Comparison of ENCODE assay signal across 21 cellular contexts in the genomic region with DNA sequence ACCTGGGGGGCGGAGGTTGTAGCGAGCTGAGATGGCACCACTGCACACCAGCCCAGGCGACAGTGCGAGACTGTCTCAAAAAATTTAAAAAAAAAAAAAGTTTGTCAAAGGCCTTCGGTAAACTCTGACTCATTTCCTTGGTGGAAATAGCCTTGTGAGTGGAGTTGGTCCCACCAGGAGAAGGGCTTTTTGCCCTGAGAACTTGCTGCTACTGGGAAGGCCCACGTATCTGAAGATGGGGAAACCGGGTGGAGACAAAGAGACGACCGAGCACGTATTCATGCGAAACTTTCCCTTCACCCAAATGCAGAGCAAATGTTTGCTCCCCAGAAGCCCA. TPM values are rescaled to one million over a fixed set of nuclear protein-coding genes. Genes with fewer than 3 reads are reported as not detected.
DNase-seq lines count a peak whose midpoint lies in the region; ATAC-seq and TF ChIP-seq lines count a peak whose summit lies in the region.
"Had no signal": no experiment of that assay in that cellular context is flagged by ENCODE, and none has a peak within 500 bp of the region (broad histone marks: within the 10 kb centered on the region; RNA-seq: fewer than 3 reads in every experiment).

No MANE protein-coding gene starts in this region.

- 96% methylated on average over 11 of the region's 11 CpGs for WGBS in thymus

- H3K27ac Mint-ChIP-seq in chondrocyte (ENCODE audit: unreplicated experiment) (peak overlapping the region; percentile 25), nephron progenitor cell (no peak overlapping the region)
- H3K27ac Mint-ChIP-seq: activated CD8-positive, alpha-beta T cell treated with anti-CD3 and anti-CD28 coated beads, Interleukin-2, amount 10 ng/mL, durations not matched to agents 7 days and 5 days; CD8-positive, alpha-beta memory T cell; naive thymus-derived CD8-positive, alpha-beta T cell had no signal

- H3K27me3 Mint-ChIP-seq in chondrocyte (ENCODE audit: low read depth) (no peaks in the 10 kb centered on the region), nephron progenitor cell (ENCODE audit: low read depth, poor library complexity) (peaks cover 3% of the 10 kb centered on the region)

- H3K36me3 ChIP-seq in left lung (no peaks in the 10 kb centered on the region), thymus (ENCODE audit: control insufficient read depth, insufficient read depth) (no peaks in the 10 kb centered on the region)
- H3K36me3 ChIP-seq: adrenal gland, cardiac muscle cell, pancreas had no signal

- DNase-seq in NCI-H226 (peak; percentile 39), chondrocyte (ENCODE audit: low spot score) (no peak), left lung (no peak), nephron progenitor cell (no peak), hypothalamus (lab: John Stamatoyannopoulos, UW) (no peak)
- DNase-seq: activated CD8-positive, alpha-beta T cell treated with anti-CD3 and anti-CD28 coated beads, Interleukin-2, amount 10 ng/mL, durations not matched to agents 7 days and 5 days; activated gamma-delta T cell treated with Interleukin-2 at 50 U/mL for 16 hours; adrenal gland; CD8-positive, alpha-beta memory T cell; DMS53; KG1; naive thymus-derived CD8-positive, alpha-beta T cell; NCI-H187; NCI-H748 treated with DMSO at 0.1 percent for 48 hours; pancreas; right cardiac atrium had no signal

- TF ChIP-seq CTCF in chondrocyte (IDR thresholded peaks at IDR 0.05): no peak
- no peak for TF ChIP-seq CTCF in left lung (IDR thresholded peaks at IDR 0.05)
- TF ChIP-seq CTCF in nephron progenitor cell (IDR thresholded peaks at IDR 0.05): no peak

- H3K9me3 Mint-ChIP-seq in chondrocyte (ENCODE audit: low read depth) (no peaks in the 10 kb centered on the region), nephron progenitor cell (no peaks in the 10 kb centered on the region)
- H3K9me3 Mint-ChIP-seq: CD8-positive, alpha-beta memory T cell; naive thymus-derived CD8-positive, alpha-beta T cell had no signal

- H3K4me3 Mint-ChIP-seq in chondrocyte (ENCODE audit: unreplicated experiment) (no peak overlapping the region), nephron progenitor cell (no peak overlapping the region)
- H3K4me3 Mint-ChIP-seq: activated CD8-positive, alpha-beta T cell treated with anti-CD3 and anti-CD28 coated beads, Interleukin-2, amount 10 ng/mL, durations not matched to agents 7 days and 5 days; CD8-positive, alpha-beta memory T cell; naive thymus-derived CD8-positive, alpha-beta T cell had no signal

- H3K4me3 ChIP-seq in left lung (no peak overlapping the region), thymus (ENCODE audit: low read length) (no peak overlapping the region)
- H3K4me3 ChIP-seq: adrenal gland, cardiac muscle cell, GM12878, pancreas had no signal

- no peaks in the 10 kb centered on the region for H3K27me3 ChIP-seq in left lung
- no peaks in the 10 kb centered on the region for H3K27me3 ChIP-seq in thymus (ENCODE audit: control insufficient read depth, insufficient read depth)
- H3K27me3 ChIP-seq: adrenal gland, cardiac muscle cell, pancreas had no signal

- peaks cover 36% of the 10 kb centered on the region for H3K4me1 Mint-ChIP-seq in chondrocyte (ENCODE audit: low read depth)
- peaks cover 81% of the 10 kb centered on the region for H3K4me1 Mint-ChIP-seq in nephron progenitor cell
- H3K4me1 Mint-ChIP-seq: CD8-positive, alpha-beta memory T cell had no signal

- intact Hi-C loops in left lung (cut with DNase I): no loop called here

- no peak for ATAC-seq in left lung
- ATAC-seq in HG02852 (IDR thresholded peaks at IDR 0.05; ENCODE audit: unreplicated experiment): no peak
- ATAC-seq: activated CD4-positive, CD25-positive, alpha-beta regulatory T cell treated with anti-CD3 and anti-CD28 coated beads, Interleukin-2, amount 50 U/mL, for 24 hours; activated CD8-positive, alpha-beta T cell treated with anti-CD3 and anti-CD28 coated beads, Interleukin-2, amount 10 ng/mL, durations not matched to agents 7 days and 5 days; GM12878; naive thymus-derived CD8-positive, alpha-beta T cell had no signal

- H3K4me1 ChIP-seq in left lung (peaks cover 16 to 18% of the 10 kb centered on the region in 2 donors), thymus (ENCODE audit: control insufficient read depth, insufficient read depth, low read length) (no peaks in the 10 kb centered on the region)

- H3K27ac ChIP-seq in left lung (peak overlapping the region; percentile 28 to 55), thymus (ENCODE audit: low read depth) (peak overlapping the region; percentile 75)
- H3K27ac ChIP-seq: cardiac muscle cell had no signal

- H3K36me3 Mint-ChIP-seq in chondrocyte (ENCODE audit: low read depth): peaks cover 14% of the 10 kb centered on the region
- no peaks in the 10 kb centered on the region for H3K36me3 Mint-ChIP-seq in nephron progenitor cell (ENCODE audit: low read depth)

- no peaks in the 10 kb centered on the region for H3K9me3 ChIP-seq in left lung
- H3K9me3 ChIP-seq in thymus (ENCODE audit: control insufficient read depth): no peaks in the 10 kb centered on the region
- H3K9me3 ChIP-seq: adrenal gland, pancreas had no signal

RNA-seq across cellular contexts. Expression of gene SLC22A23, which starts 51.7 kb away (rescaled TPM):
- 10.9 to 36.4 TPM (median 35.8 TPM) in 3 replicates for total RNA-seq in chondrocyte
- 10 to 100 TPM; 24.4 to 25.7 TPM for total RNA-seq in left lung
- 16.4 TPM for polyA plus RNA-seq in thymus
